ENCODE assay signal across 9 cellular contexts in the genomic region with DNA sequence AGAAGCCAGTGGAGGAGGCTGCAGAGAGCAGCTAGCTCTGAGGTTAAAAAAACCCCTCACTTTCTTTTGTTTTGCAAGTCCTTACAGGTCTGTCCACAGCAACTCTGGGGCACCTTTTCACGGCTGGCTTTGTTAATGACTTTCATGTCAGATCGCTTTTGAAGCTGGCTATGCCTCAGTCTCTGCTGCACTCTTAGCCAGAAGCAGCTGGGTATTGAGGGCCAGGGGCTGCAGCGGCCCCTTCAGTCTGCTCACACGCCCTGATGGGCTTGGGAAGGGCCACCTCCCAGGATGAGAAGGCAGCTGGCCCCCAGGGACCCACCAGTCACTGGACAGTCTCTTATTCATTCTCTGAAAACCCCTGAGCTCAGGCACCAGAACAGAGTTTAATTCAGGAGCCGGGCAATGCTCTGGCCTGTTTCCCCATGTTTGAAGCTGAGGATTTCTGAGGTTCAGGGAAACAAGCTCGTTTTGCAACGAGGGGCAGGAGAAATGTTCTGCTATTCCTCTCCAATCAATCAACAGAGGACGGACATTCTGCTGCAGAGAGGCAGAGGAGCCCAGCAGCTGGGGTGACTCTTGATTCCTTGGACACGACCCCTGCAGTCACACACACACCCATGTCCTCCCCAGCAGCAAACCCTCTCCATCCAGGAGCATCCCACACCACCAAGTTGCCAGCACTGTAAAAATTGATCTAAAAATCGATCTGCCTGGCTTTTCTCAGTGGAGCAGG. TPM values are rescaled to one million over a fixed set of nuclear protein-coding genes. Genes with fewer than 3 reads are reported as not detected.
DNase-seq lines count a peak whose midpoint lies in the region; ATAC-seq and TF ChIP-seq lines count a peak whose summit lies in the region.
"Had no signal": no experiment of that assay in that cellular context is flagged by ENCODE, and none has a peak within 500 bp of the region (broad histone marks: within the 10 kb centered on the region; RNA-seq: fewer than 3 reads in every experiment).

No MANE protein-coding gene starts in this region.

- peaks cover 23 to 34% (median 28%) of the 10 kb centered on the region in 3 donors for H3K4me1 Mint-ChIP-seq in IgD-negative memory B cell

- H3K27me3 Mint-ChIP-seq in IgD-negative memory B cell = no peaks in the 10 kb centered on the region

- H2BK12ac ChIP-seq in neuronal stem cell (ENCODE audit: low read length) = no peak overlapping the region

- peak overlapping the region; percentile 42 for H2BK15ac ChIP-seq in neuronal stem cell (ENCODE audit: low read length)

- peak overlapping the region; percentile 48 for H3K14ac ChIP-seq in neuronal stem cell (ENCODE audit: low read length)

- peaks cover 2% of the 10 kb centered on the region for H3K36me3 Mint-ChIP-seq in IgD-negative memory B cell

- H3K79me1 ChIP-seq in neuronal stem cell (ENCODE audit: low read depth, low read length) = peaks cover 2% of the 10 kb centered on the region

- ATAC-seq in HG02870 (IDR thresholded peaks at IDR 0.05; ENCODE audit: unreplicated experiment) (no peak), HG02571 (IDR thresholded peaks at IDR 0.05; ENCODE audit: unreplicated experiment) (no peak)

- H3K27ac ChIP-seq in dorsolateral prefrontal cortex (peak overlapping the region; percentile 18 to 96 (median 90)), neuronal stem cell (replicated peaks; ENCODE audit: low read length) (peak overlapping the region; percentile 64)

- no peak overlapping the region for H2BK120ac ChIP-seq in neuronal stem cell (ENCODE audit: low read depth, low read length)

- no peaks in the 10 kb centered on the region for H3K9me3 Mint-ChIP-seq in IgD-negative memory B cell

- peak overlapping the region; percentile 73 for H3K18ac ChIP-seq in neuronal stem cell (ENCODE audit: low read length)

- no peaks in the 10 kb centered on the region for H3K27me3 ChIP-seq in BE2C
- no peaks in the 10 kb centered on the region for H3K27me3 ChIP-seq in dorsolateral prefrontal cortex
- H3K27me3 ChIP-seq in neuronal stem cell (ENCODE audit: control insufficient read depth in 3 of 3, insufficient read depth in 3 of 3, low read depth in 1 of 3, low read length in 3 of 3) = no peaks in the 10 kb centered on the region
- H3K27me3 ChIP-seq: pancreas had no signal

- DNase-seq in BE2C (peak; percentile 60), dorsolateral prefrontal cortex (peak in 3 of 10 donors; percentile 26 to 44 (median 32)), neuronal stem cell (ENCODE audit: low spot score) (no peak), posterior vena cava (ENCODE audit: low spot score) (no peak)
- no peak for DNase-seq in central memory CD4-positive, alpha-beta T cell

- no peaks in the 10 kb centered on the region for H3K9me3 ChIP-seq in BE2C
- H3K9me3 ChIP-seq in neuronal stem cell (replicated peaks in 1 of 2; ENCODE audit: control insufficient read depth in 2 of 2, insufficient read depth in 1 of 2, low read depth in 1 of 2, low read length in 2 of 2) = no peaks in the 10 kb centered on the region
- H3K9me3 ChIP-seq: pancreas had no signal

- no CpG with 5 or more reads among the region's 10 CpGs for WGBS in neuronal stem cell (ENCODE audit: extremely low coverage in 2 of 2, insufficient read length in 2 of 2, insufficient replicate concordance in 1 of 2), 2 donors

- H3K36me3 ChIP-seq in BE2C (no peaks in the 10 kb centered on the region), neuronal stem cell (replicated peaks in 1 of 2; ENCODE audit: control insufficient read depth in 2 of 2, insufficient read depth in 2 of 2, low read length in 2 of 2) (no peaks in the 10 kb centered on the region)
- H3K36me3 ChIP-seq: pancreas had no signal

- intact Hi-C loops in dorsolateral prefrontal cortex (cut with DNase I) = loop anchor here in 1 of 2 donors (5.0 kb wide), 1 partner anchor 37 kb away; a partner anchor contains a TSS
- intact Hi-C loops in posterior vena cava (cut with DNase I) = no loop called here

- peak overlapping the region in 2 of 4 donors; percentile 42 to 43 for H3K4me3 Mint-ChIP-seq in IgD-negative memory B cell

- H4K91ac ChIP-seq in neuronal stem cell (ENCODE audit: low read depth, low read length, poor library complexity) = no peak overlapping the region

- no peak overlapping the region for H3K4ac ChIP-seq in neuronal stem cell (ENCODE audit: low read length)

- H3K27ac Mint-ChIP-seq in IgD-negative memory B cell = peak overlapping the region in 2 of 3 donors; percentile 49 to 62

- H2AK5ac ChIP-seq in neuronal stem cell (ENCODE audit: low read depth, low read length) = peak overlapping the region; percentile 27

- H3K23ac ChIP-seq in neuronal stem cell (ENCODE audit: low read depth, low read length, poor library complexity) = peak overlapping the region; percentile 8

- H3K9ac ChIP-seq in neuronal stem cell (ENCODE audit: low read depth, low read length, poor library complexity) = peak overlapping the region; percentile 64

- no peak for TF ChIP-seq CTCF in BE2C (IDR thresholded peaks at IDR 0.05; ENCODE audit: low read depth, low read length)
- no peak for TF ChIP-seq CTCF in dorsolateral prefrontal cortex (IDR thresholded peaks at IDR 0.05 in 54 of 56, conservative IDR thresholded peaks at IDR 0.05 in 2 of 56; ENCODE audit: low read depth in 1 of 56, partially characterized antibody in 56 of 56)

- H3K4me2 ChIP-seq in neuronal stem cell (ENCODE audit: insufficient read depth, low read length, poor library complexity, severe bottlenecking) = no peak overlapping the region

- peak overlapping the region; percentile 9 for H2AFZ ChIP-seq in neuronal stem cell (ENCODE audit: low read length)

- H3K4me3 ChIP-seq in BE2C (ENCODE audit: low read depth, low read length) (0 out of 2 replicates have a peak overlapping the region, but pooled peaks have one; percentile 6), dorsolateral prefrontal cortex (peak overlapping the region in 24 of 59 donors; percentile 0 to 69 (median 52)), neuronal stem cell (ENCODE audit: low read length in 2 of 2) (peak overlapping the region in 1 of 2 donors; percentile 35)
- H3K4me3 ChIP-seq: pancreas had no signal

- no peak overlapping the region for H2BK5ac ChIP-seq in neuronal stem cell (ENCODE audit: low read length)

- H4K8ac ChIP-seq in neuronal stem cell (ENCODE audit: low read depth, low read length) = no peak overlapping the region

- peaks cover 65% of the 10 kb centered on the region for H3K4me1 ChIP-seq in BE2C
- peaks cover 41 to 65% of the 10 kb centered on the region in 2 donors for H3K4me1 ChIP-seq in neuronal stem cell (ENCODE audit: control insufficient read depth in 2 of 2, insufficient read depth in 1 of 2, low read depth in 1 of 2, low read length in 2 of 2)

RNA-seq across cellular contexts. Expression of a gene that starts 31.0 kb away (rescaled TPM):
- polyA plus RNA-seq in BE2C (2012; ENCODE audit: insufficient read depth, insufficient read length, low read depth) = 148 TPM
- polyA plus RNA-seq in IgD-negative memory B cell = 71.5 TPM
- total RNA-seq in dorsolateral prefrontal cortex (100 to 1,000 TPM in 118 of 120 experiments, 10 to 100 TPM in 2; 95.2 to 308 (median 133) TPM), posterior vena cava (100 to 1,000 TPM; 122 to 125 TPM)
- 33.0 TPM for polyA plus RNA-seq in neuronal stem cell (2013, experiment 1 of 2)
- 34.2 TPM for polyA plus RNA-seq in neuronal stem cell (2013, experiment 2 of 2)

RNA-seq across cellular contexts. Expression of a gene that starts 38.9 kb away (rescaled TPM):
- polyA plus RNA-seq in BE2C (2012; ENCODE audit: insufficient read depth, insufficient read length, low read depth) = 17.9 TPM
- polyA plus RNA-seq in IgD-negative memory B cell = 3.8 TPM
- total RNA-seq in dorsolateral prefrontal cortex (10 to 100 TPM; 16.6 to 45.7 (median 35.4) TPM), posterior vena cava (10 to 100 TPM in 1 of 2 donors, 1 to 10 TPM in 1; 9.7 to 11.6 TPM)
- polyA plus RNA-seq in neuronal stem cell (2013, experiment 1 of 2) = 51.4 TPM
- 52.4 TPM for polyA plus RNA-seq in neuronal stem cell (2013, experiment 2 of 2)

RNA-seq across cellular contexts. Expression of a gene that starts 39.1 kb away (rescaled TPM):
- 4.8 TPM for polyA plus RNA-seq in BE2C (2012; ENCODE audit: insufficient read depth, insufficient read length, low read depth)
- 6.4 TPM for polyA plus RNA-seq in IgD-negative memory B cell
- total RNA-seq in dorsolateral prefrontal cortex = 10 to 100 TPM in 34 of 120 experiments, 1 to 10 TPM in 86; 3.3 to 14.5 (median 8.6) TPM
- 3.9 TPM for polyA plus RNA-seq in neuronal stem cell (2013, experiment 1 of 2)
- 4.0 TPM for polyA plus RNA-seq in neuronal stem cell (2013, experiment 2 of 2)
- 1 to 10 TPM; 2.4 to 6.5 TPM for total RNA-seq in posterior vena cava
